Comparison of ENCODE assay signal across 12 cellular contexts in genomic region chr15:59892995-59893394, GRCh38.
DNase-seq lines count a peak whose midpoint lies in the region; ATAC-seq, FAIRE-seq and TF ChIP-seq lines count a peak whose summit lies in the region.
"Had no signal": no experiment of that assay in that cellular context is flagged by ENCODE, and none has a peak within 500 bp of the region (broad histone marks: within the 10 kb centered on the region; RNA-seq: fewer than 3 reads in every experiment).

No MANE protein-coding gene starts in this region.

- no peak for TF ChIP-seq CTCF in A549 (IDR thresholded peaks at IDR 0.05)
- no peak for TF ChIP-seq CTCF in HFF-Myc (IDR thresholded peaks at IDR 0.05; ENCODE audit: low read depth, low read length, missing control alignments)
- no peak for TF ChIP-seq CTCF in astrocyte (IDR thresholded peaks at IDR 0.05; ENCODE audit: insufficient read depth, low read depth, low read length)

- H3K27ac Mint-ChIP-seq in astrocyte (ENCODE audit: unreplicated experiment): no peak overlapping the region
- no peak overlapping the region for H3K27ac Mint-ChIP-seq in effector memory CD8-positive, alpha-beta T cell

- H3K79me2 ChIP-seq in astrocyte (ENCODE audit: insufficient read depth, low read length): no peaks in the 10 kb centered on the region

- no peaks in the 10 kb centered on the region for H3K4me1 Mint-ChIP-seq in astrocyte (ENCODE audit: low read depth, unreplicated experiment)
- peaks cover 0 to 1% of the 10 kb centered on the region in 2 donors for H3K4me1 Mint-ChIP-seq in effector memory CD8-positive, alpha-beta T cell (ENCODE audit: low read depth in 2 of 2)

- H3K4me3 ChIP-seq in A549 (no peak overlapping the region), HFF-Myc (replicated peaks; ENCODE audit: low read depth, low read length) (no peak overlapping the region), astrocyte (ENCODE audit: insufficient read depth, low read depth, low read length) (no peak overlapping the region)
- H3K4me3 ChIP-seq: heart right ventricle had no signal

- peaks cover 7% of the 10 kb centered on the region for H3K27me3 Mint-ChIP-seq in astrocyte (ENCODE audit: low read depth, unreplicated experiment)
- H3K27me3 Mint-ChIP-seq in effector memory CD8-positive, alpha-beta T cell: peaks cover 47 to 81% of the 10 kb centered on the region in 2 donors

- peak in 1 of 2 experiments; percentile 29; a peak in 1 of 6 replicates for ATAC-seq in A549
- ATAC-seq in effector memory CD8-positive, alpha-beta T cell (replicated peaks): no peak
- no peak for ATAC-seq in GM19397 (IDR thresholded peaks at IDR 0.05; ENCODE audit: unreplicated experiment)
- ATAC-seq: heart right ventricle had no signal

- H3K36me3 Mint-ChIP-seq in astrocyte (ENCODE audit: low read depth, unreplicated experiment): no peaks in the 10 kb centered on the region
- no peaks in the 10 kb centered on the region for H3K36me3 Mint-ChIP-seq in effector memory CD8-positive, alpha-beta T cell (ENCODE audit: insufficient read depth)

- peaks cover 5% of the 10 kb centered on the region for H3K27me3 ChIP-seq in astrocyte (ENCODE audit: insufficient read depth, low read length)

- TF ChIP-seq POLR2A in A549 (IDR thresholded peaks at IDR 0.05; ENCODE audit: low read length): no peak

- no peaks in the 10 kb centered on the region for H3K9me3 ChIP-seq in A549
- no peaks in the 10 kb centered on the region for H3K9me3 ChIP-seq in astrocyte (ENCODE audit: insufficient read depth, low read depth, low read length)
- H3K9me3 ChIP-seq: heart right ventricle had no signal

- no peaks in the 10 kb centered on the region for H3K9me3 Mint-ChIP-seq in astrocyte (ENCODE audit: unreplicated experiment)
- H3K9me3 Mint-ChIP-seq in effector memory CD8-positive, alpha-beta T cell: no peaks in the 10 kb centered on the region

- H3K36me3 ChIP-seq in astrocyte (ENCODE audit: insufficient read depth, low read length): no peaks in the 10 kb centered on the region
- H3K36me3 ChIP-seq: heart right ventricle had no signal

- no peak overlapping the region for H3K4me3 Mint-ChIP-seq in astrocyte (ENCODE audit: unreplicated experiment)
- H3K4me3 Mint-ChIP-seq in effector memory CD8-positive, alpha-beta T cell: no peak overlapping the region

- no peak overlapping the region for H2AFZ ChIP-seq in astrocyte (ENCODE audit: low read depth, low read length)

- no peak overlapping the region for H3K9ac ChIP-seq in astrocyte (ENCODE audit: low read length)

- no peaks in the 10 kb centered on the region for H4K20me1 ChIP-seq in astrocyte (ENCODE audit: insufficient read depth, low read length)

- H3K4me1 ChIP-seq in A549 (no peaks in the 10 kb centered on the region), astrocyte (ENCODE audit: insufficient read depth, low read length) (no peaks in the 10 kb centered on the region)
- H3K4me1 ChIP-seq: heart right ventricle had no signal

- TF ChIP-seq RAD21 in A549 (conservative IDR thresholded peaks at IDR 0.05 in 1 of 2, IDR thresholded peaks at IDR 0.05 in 1 of 2): no peak

- DNase-seq in A549 (ENCODE audit: low read depth in 1 of 2, low spot score in 1 of 2) (no peak), HFF-Myc (ENCODE audit: extremely low read depth, low read depth) (peak; percentile 5), astrocyte (ENCODE audit: low read depth) (peak; percentile 10), iPS-NIHi11 (ENCODE audit: low spot score) (peak; percentile 69), hypothalamus (lab: John Stamatoyannopoulos, UW) (no peak)
- no peak for DNase-seq in NK-92 treated with Interleukin-12 subunit alpha and Interleukin-12 subunit beta, amount 100 ng/mL, for 24 hours (lab: John Stamatoyannopoulos, UW)
- DNase-seq in effector memory CD8-positive, alpha-beta T cell: no peak
- DNase-seq: effector memory CD4-positive, alpha-beta T cell; heart right ventricle; NCI-H2171; T1000 had no signal

- CTCF ChIA-PET in A549 (lab: Yijun Ruan, JAX): interaction anchor here (5.9 kb wide), 1 partner anchor 25 kb away, joined by 18 read pairs; no protein-coding TSS in a partner anchor

- H3K4me2 ChIP-seq in A549 (no peak overlapping the region), astrocyte (ENCODE audit: low read length) (no peak overlapping the region)

- no peak for TF ChIP-seq EP300 in A549 (IDR thresholded peaks at IDR 0.05)

- FAIRE-seq in A549 (lab: Jason Lieb, UNC) (no peak), astrocyte (lab: Jason Lieb, UNC) (no peak)

- WGBS in A549 (ENCODE audit: missing lambda C conversion rate): 47% methylated on average over 1 of the region's 1 CpG

- H3K27ac ChIP-seq in A549: no peak overlapping the region
- no peak overlapping the region for H3K27ac ChIP-seq in astrocyte (ENCODE audit: low read depth, low read length)
- H3K27ac ChIP-seq: heart right ventricle had no signal

- POLR2A ChIA-PET in A549 (lab: Yijun Ruan, JAX): no interaction called here

TF ChIP-seq in A549, 52 proteins besides CTCF, POLR2A, EP300 and RAD21:
- no peak for TF ChIP-seq ZC3H11A (IDR thresholded peaks at IDR 0.05)
- TF ChIP-seq TFCP2L1 (CRISPR knock-in tag; IDR thresholded peaks at IDR 0.05): no peak
- no peak for TF ChIP-seq USF2 (IDR thresholded peaks at IDR 0.05)
- no peak for TF ChIP-seq FOSL2 (IDR thresholded peaks at IDR 0.05)
- TF ChIP-seq FOSL2 (CRISPR knock-in tag; IDR thresholded peaks at IDR 0.05): no peak
- TF ChIP-seq SMC3 (IDR thresholded peaks at IDR 0.05): no peak
- TF ChIP-seq CHD2 (IDR thresholded peaks at IDR 0.05; ENCODE audit: low read length, partially characterized antibody): no peak
- 0 out of 2 replicates have a peak, but pooled peaks have one; percentile 44 for TF ChIP-seq EHMT2 (IDR thresholded peaks at IDR 0.05; ENCODE audit: low read depth)
- peak; percentile 86 for TF ChIP-seq REST (IDR thresholded peaks at IDR 0.05)
- TF ChIP-seq ZNF302 (CRISPR knock-in tag; IDR thresholded peaks at IDR 0.05): no peak
- TF ChIP-seq FOSB (CRISPR knock-in tag; IDR thresholded peaks at IDR 0.05): no peak
- no peak for TF ChIP-seq TP53 (CRISPR knock-in tag; IDR thresholded peaks at IDR 0.05)
- no peak for TF ChIP-seq MAX (IDR thresholded peaks at IDR 0.05)
- TF ChIP-seq HES2 (IDR thresholded peaks at IDR 0.05): no peak
- TF ChIP-seq HMGXB4 (CRISPR knock-in tag; IDR thresholded peaks at IDR 0.05; ENCODE audit: borderline replicate concordance): no peak
- no peak for TF ChIP-seq HDAC2 (IDR thresholded peaks at IDR 0.05)

Comparison
In these comparisons a context has a peak if more than half of its experiments do, and no peak if none do; other contexts are left out.
1. DNase-seq: peak in HFF-Myc (single experiment), astrocyte (single experiment) and iPS-NIHi11 (single experiment); none in A549 (0 of 2), hypothalamus (0 of 51), NK-92 treated with Interleukin-12 subunit alpha and Interleukin-12 subunit beta, amount 100 ng/mL, for 24 hours (single experiment) and effector memory CD8-positive, alpha-beta T cell (0 of 3).